In the genomic region with DNA sequence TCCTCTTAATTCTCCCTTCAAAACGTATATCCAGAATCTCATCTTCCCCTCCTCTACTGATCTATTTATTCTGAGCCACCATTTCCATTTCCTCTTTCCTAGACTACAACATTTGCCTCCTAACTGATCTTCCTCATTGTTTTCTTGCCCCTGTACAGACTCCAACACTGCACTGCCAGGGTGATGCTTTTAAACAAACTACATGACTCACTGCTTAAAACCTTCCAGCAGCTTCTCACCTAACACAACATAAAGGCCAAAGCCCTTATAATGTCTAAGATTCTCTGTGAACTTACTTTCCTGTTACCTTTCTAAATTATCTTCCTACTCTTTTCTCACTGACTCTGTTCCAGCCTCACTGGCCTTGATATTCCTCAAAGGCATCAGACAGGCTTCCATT, we compare ENCODE assay signal across 26 cellular contexts.
DNase-seq lines count a peak whose midpoint lies in the region; TF ChIP-seq lines count a peak whose summit lies in the region.
"Had no signal": no experiment of that assay in that cellular context is flagged by ENCODE, and none has a peak within 500 bp of the region (broad histone marks: within the 10 kb centered on the region; RNA-seq: fewer than 3 reads in every experiment).

No MANE protein-coding gene starts in this region.

- no peaks in the 10 kb centered on the region for H3K9me3 Mint-ChIP-seq in Calu3 (ENCODE audit: low read depth, unreplicated experiment)
- H3K9me3 Mint-ChIP-seq in activated naive CD4-positive, alpha-beta T cell treated with anti-CD3 and anti-CD28 coated beads for 36 hours = no peaks in the 10 kb centered on the region
- H3K9me3 Mint-ChIP-seq: activated T-helper 1 cell treated with anti-CD3 and anti-CD28 coated beads, Interleukin-12 subunit alpha, Interleukin-12 subunit beta, Interleukin-2, Interleukin-4 antibody, amounts not matched to agents 30 ng/mL and 10 ng/mL and 1 ng/mL, durations not matched to agents 14 hours and 24 hours and 36 hours; stimulated activated effector memory CD8-positive, alpha-beta T cell treated with anti-CD3 and anti-CD28 coated beads, Interleukin-12 subunit alpha, Interleukin-12 subunit beta, amount 100 ng/mL, for 72 hours had no signal

- H3K9me3 ChIP-seq in MG63 = no peaks in the 10 kb centered on the region
- H3K9me3 ChIP-seq: BLaER1 treated with 17β-estradiol and CSF1 and Interleukin-3, amounts not matched to agents 10 nM and 100 nM; esophagus squamous epithelium; neutrophil; psoas muscle; SK-N-SH had no signal

- H3K36me3 ChIP-seq in MG63 = no peaks in the 10 kb centered on the region
- H3K36me3 ChIP-seq: BLaER1 treated with 17β-estradiol and CSF1 and Interleukin-3, amounts not matched to agents 10 nM and 100 nM; esophagus squamous epithelium; neutrophil had no signal

- DNase-seq in Calu3 (no peak), MG63 (peak; percentile 13), dermis blood vessel endothelial cell (peak; percentile 59), kidney tubule cell (ENCODE audit: low spot score) (peak; percentile 86), SW480 (ENCODE audit: low spot score) (no peak)
- no peak for DNase-seq in activated CD8-positive, alpha-beta memory T cell treated with anti-CD3 and anti-CD28 coated beads for 24 hours
- DNase-seq in stimulated activated CD4-positive, alpha-beta T cell treated with anti-CD3 and anti-CD28 coated beads, Interleukin-4, amount 100 ng/mL, for 24 hours = no peak
- no peak for DNase-seq in activated naive CD4-positive, alpha-beta T cell treated with anti-CD3 and anti-CD28 coated beads for 36 hours
- DNase-seq: activated naive CD4-positive, alpha-beta T cell treated with anti-CD3 and anti-CD28 coated beads, Interleukin-2, amount 50 U/mL, for 16 hours; amygdala; COR-L47; esophagus squamous epithelium; GM23248; left cardiac atrium; mesendoderm; NCI-H1048; NCI-H187; NCI-H2171 treated with DMSO at 0.1 percent for 48 hours; psoas muscle; SK-N-SH; stimulated activated CD4-positive, alpha-beta T cell treated with anti-CD3 and anti-CD28 coated beads, Interleukin-1b, Interleukin-23, amount 100 ng/mL, for 48 hours; substantia nigra had no signal

- intact Hi-C loops in Calu3 (cut with micrococcal nuclease; ENCODE audit: unreplicated experiment) = no loop called here
- intact Hi-C loops in activated naive CD4-positive, alpha-beta T cell treated with anti-CD3 and anti-CD28 coated beads for 36 hours (cut with micrococcal nuclease) = no loop called here

- no peaks in the 10 kb centered on the region for H3K36me3 Mint-ChIP-seq in Calu3 (ENCODE audit: insufficient read depth, unreplicated experiment)
- no peaks in the 10 kb centered on the region for H3K36me3 Mint-ChIP-seq in activated naive CD4-positive, alpha-beta T cell treated with anti-CD3 and anti-CD28 coated beads for 36 hours (ENCODE audit: low read depth)
- H3K36me3 Mint-ChIP-seq: stimulated activated effector memory CD8-positive, alpha-beta T cell treated with anti-CD3 and anti-CD28 coated beads, Interleukin-12 subunit alpha, Interleukin-12 subunit beta, amount 100 ng/mL, for 72 hours had no signal

- H3K4me1 Mint-ChIP-seq in Calu3 (ENCODE audit: low read depth, unreplicated experiment) = peaks cover 57% of the 10 kb centered on the region
- no peaks in the 10 kb centered on the region for H3K4me1 Mint-ChIP-seq in activated naive CD4-positive, alpha-beta T cell treated with anti-CD3 and anti-CD28 coated beads for 36 hours (ENCODE audit: low read depth)
- H3K4me1 Mint-ChIP-seq: stimulated activated effector memory CD8-positive, alpha-beta T cell treated with anti-CD3 and anti-CD28 coated beads, Interleukin-12 subunit alpha, Interleukin-12 subunit beta, amount 100 ng/mL, for 72 hours had no signal

- CTCF ChIA-PET in Calu3 (lab: Charles Lee) = no interaction called here
- CTCF ChIA-PET in activated naive CD4-positive, alpha-beta T cell treated with anti-CD3 and anti-CD28 coated beads for 36 hours (lab: Charles Lee) = no interaction called here

- H3K27ac Mint-ChIP-seq in Calu3 (ENCODE audit: unreplicated experiment) = peak overlapping the region; percentile 77
- no peak overlapping the region for H3K27ac Mint-ChIP-seq in activated naive CD4-positive, alpha-beta T cell treated with anti-CD3 and anti-CD28 coated beads for 36 hours
- H3K27ac Mint-ChIP-seq: activated T-helper 1 cell treated with anti-CD3 and anti-CD28 coated beads, Interleukin-12 subunit alpha, Interleukin-12 subunit beta, Interleukin-2, Interleukin-4 antibody, amounts not matched to agents 30 ng/mL and 10 ng/mL and 1 ng/mL, durations not matched to agents 14 hours and 24 hours and 36 hours; stimulated activated effector memory CD8-positive, alpha-beta T cell treated with anti-CD3 and anti-CD28 coated beads, Interleukin-12 subunit alpha, Interleukin-12 subunit beta, amount 100 ng/mL, for 72 hours had no signal

- H3K4me3 Mint-ChIP-seq in Calu3 (ENCODE audit: low read depth, unreplicated experiment) = no peak overlapping the region
- no peak overlapping the region for H3K4me3 Mint-ChIP-seq in activated naive CD4-positive, alpha-beta T cell treated with anti-CD3 and anti-CD28 coated beads for 36 hours
- H3K4me3 Mint-ChIP-seq: activated T-helper 1 cell treated with anti-CD3 and anti-CD28 coated beads, Interleukin-12 subunit alpha, Interleukin-12 subunit beta, Interleukin-2, Interleukin-4 antibody, amounts not matched to agents 30 ng/mL and 10 ng/mL and 1 ng/mL, durations not matched to agents 14 hours and 24 hours and 36 hours; stimulated activated effector memory CD8-positive, alpha-beta T cell treated with anti-CD3 and anti-CD28 coated beads, Interleukin-12 subunit alpha, Interleukin-12 subunit beta, amount 100 ng/mL, for 72 hours had no signal

- H3K4me3 ChIP-seq in MG63 = no peak overlapping the region
- H3K4me3 ChIP-seq: BLaER1 treated with 17β-estradiol and CSF1 and Interleukin-3, amounts not matched to agents 10 nM and 100 nM; esophagus squamous epithelium; GM23248; psoas muscle had no signal

- no peaks in the 10 kb centered on the region for H3K27me3 Mint-ChIP-seq in Calu3 (ENCODE audit: unreplicated experiment)
- no peaks in the 10 kb centered on the region for H3K27me3 Mint-ChIP-seq in activated naive CD4-positive, alpha-beta T cell treated with anti-CD3 and anti-CD28 coated beads for 36 hours (ENCODE audit: low read depth)

- TF ChIP-seq CTCF in Calu3 (IDR thresholded peaks at IDR 0.05; ENCODE audit: unreplicated experiment) = no peak

- no peaks in the 10 kb centered on the region for H3K27me3 ChIP-seq in MG63
- H3K27me3 ChIP-seq: BLaER1 treated with 17β-estradiol and CSF1 and Interleukin-3, amounts not matched to agents 10 nM and 100 nM; esophagus squamous epithelium; neutrophil had no signal

- BruUV-seq in Calu3 (replicated peaks; lab: Mats Ljungman, UMichigan) = no TSS peak

Comparison
In these comparisons a context has a peak if more than half of its experiments do, and no peak if none do; other contexts are left out.
1. DNase-seq: peak in MG63 (single experiment), dermis blood vessel endothelial cell (single experiment) and kidney tubule cell (single experiment); none in Calu3 (single experiment), activated CD8-positive, alpha-beta memory T cell treated with anti-CD3 and anti-CD28 coated beads for 24 hours (single experiment), stimulated activated CD4-positive, alpha-beta T cell treated with anti-CD3 and anti-CD28 coated beads, Interleukin-4, amount 100 ng/mL, for 24 hours (single experiment), SW480 (single experiment) and activated naive CD4-positive, alpha-beta T cell treated with anti-CD3 and anti-CD28 coated beads for 36 hours (single experiment).